In the genomic region with DNA sequence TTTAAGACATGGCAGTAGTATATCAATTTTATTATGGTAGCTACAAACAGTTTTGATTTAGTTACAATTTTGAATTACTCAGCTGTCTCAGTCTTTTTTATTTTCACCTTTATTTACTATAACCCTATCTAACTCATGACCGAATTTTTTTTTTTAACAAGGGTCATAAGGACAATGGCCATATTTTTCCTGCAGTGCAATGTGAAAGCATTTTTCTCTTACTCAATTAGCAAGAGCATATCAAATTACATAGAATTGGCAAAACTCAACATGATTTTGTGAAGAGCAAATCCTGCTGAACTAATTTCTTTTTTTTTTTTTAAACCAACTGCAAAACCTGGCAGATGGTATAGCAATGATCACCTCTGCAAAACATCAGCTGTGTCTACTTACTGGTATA, we compare ENCODE assay signal across 22 cellular contexts. TPM values are rescaled to one million over a fixed set of nuclear protein-coding genes. Genes with fewer than 3 reads are reported as not detected.
DNase-seq lines count a peak whose midpoint lies in the region; ATAC-seq and TF ChIP-seq lines count a peak whose summit lies in the region.
"Had no signal": no experiment of that assay in that cellular context is flagged by ENCODE, and none has a peak within 500 bp of the region (broad histone marks: within the 10 kb centered on the region; RNA-seq: fewer than 3 reads in every experiment).

No MANE protein-coding gene starts in this region.

- ATAC-seq in HG02763 (IDR thresholded peaks at IDR 0.05; ENCODE audit: unreplicated experiment), result no peak
- ATAC-seq: esophagus mucosa, left lobe of liver had no signal

- intact Hi-C loops in MCF 10A (cut with micrococcal nuclease), result loop anchor here (5.0 kb wide), 2 partner anchors 198 to 528 kb away; a partner anchor contains a TSS
- intact Hi-C loops in breast epithelium (cut with DNase I; ENCODE audit: low total_unique reads), result no loop called here

- H3K4me1 Mint-ChIP-seq in MCF 10A (ENCODE audit: insufficient read depth, unreplicated experiment), result peaks cover 4% of the 10 kb centered on the region

- no peaks in the 10 kb centered on the region for H3K27me3 Mint-ChIP-seq in MCF 10A (ENCODE audit: insufficient read depth, unreplicated experiment)

- H3K36me3 ChIP-seq in breast epithelium (no peaks in the 10 kb centered on the region), SJCRH30 (no peaks in the 10 kb centered on the region)
- no peaks in the 10 kb centered on the region for H3K36me3 ChIP-seq in effector memory CD4-positive, alpha-beta T cell (ENCODE audit: control insufficient read depth, insufficient read depth, low read length)
- H3K36me3 ChIP-seq: sigmoid colon, SJSA1 had no signal

- no peak for TF ChIP-seq CTCF in MCF 10A (IDR thresholded peaks at IDR 0.05; ENCODE audit: unreplicated experiment)
- no peak for TF ChIP-seq CTCF in breast epithelium (IDR thresholded peaks at IDR 0.05)
- TF ChIP-seq CTCF in fibroblast of mammary gland (conservative IDR thresholded peaks at IDR 0.05; ENCODE audit: control insufficient read depth, insufficient read depth, low read depth, low read length), result no peak

- H3K4me3 Mint-ChIP-seq in MCF 10A (ENCODE audit: unreplicated experiment), result no peak overlapping the region
- H3K4me3 Mint-ChIP-seq: HFFc6, nephron progenitor cell had no signal

- CTCF ChIA-PET in MCF 10A (lab: Yijun Ruan, JAX), result interaction anchor here (0.6 to 1.6 kb wide), 7 partner anchors 11 to 262 kb away, joined by 3 to 7 read pairs (median 4); a partner anchor contains a TSS

- no peak for TF ChIP-seq POLR2A in breast epithelium (IDR thresholded peaks at IDR 0.05)

- H3K27ac ChIP-seq in breast epithelium, result no peak overlapping the region
- H3K27ac ChIP-seq in SJCRH30, result peak overlapping the region; percentile 5; the same call in 1 of the 2 replicates
- H3K27ac ChIP-seq in effector memory CD4-positive, alpha-beta T cell (ENCODE audit: insufficient read depth, low read length, poor library complexity, severe bottlenecking), result no peak overlapping the region
- H3K27ac ChIP-seq: sigmoid colon, SJSA1, VCaP had no signal

- DNase-seq in MCF 10A (ENCODE audit: unreplicated experiment) (peak; percentile 25), breast epithelium (ENCODE audit: low spot score in 2 of 2) (no peak), SJCRH30 (peak in 1 of 2 experiments; percentile 68), fibroblast of mammary gland (ENCODE audit: low read depth) (peak; percentile 35), DMS153 (lab: John Stamatoyannopoulos, UW) (no peak), NCI-H187 treated with DMSO at 0.1 percent for 48 hours (lab: John Stamatoyannopoulos, UW) (no peak)
- no peak for DNase-seq in effector memory CD4-positive, alpha-beta T cell
- DNase-seq: ACHN; activated effector memory CD4-positive, alpha-beta T cell treated with anti-CD3 and anti-CD28 coated beads, Interleukin-2, amount 50 U/mL, for 16 hours; C1 segment of cervical spinal cord; HFFc6; IMR-90; NCI-H2029; nephron progenitor cell; posterior cingulate gyrus; sigmoid colon; T-helper 2 cell had no signal

- H3K27ac Mint-ChIP-seq in MCF 10A (ENCODE audit: low read depth, unreplicated experiment), result no peak overlapping the region
- H3K27ac Mint-ChIP-seq: HFFc6, nephron progenitor cell had no signal

- H3K36me3 Mint-ChIP-seq in MCF 10A (ENCODE audit: insufficient read depth, unreplicated experiment), result no peaks in the 10 kb centered on the region

- H3K9me3 ChIP-seq in breast epithelium (no peaks in the 10 kb centered on the region), SJCRH30 (replicated peaks) (no peaks in the 10 kb centered on the region)
- H3K9me3 ChIP-seq in effector memory CD4-positive, alpha-beta T cell (ENCODE audit: control insufficient read depth, low read length), result no peaks in the 10 kb centered on the region
- H3K9me3 ChIP-seq: sigmoid colon, SJSA1 had no signal

- POLR2A ChIA-PET in MCF 10A (lab: Yijun Ruan, JAX), result interaction anchor here (0.6 to 2.6 kb wide), 5 partner anchors 10 to 161 kb away, joined by 3 to 20 read pairs (median 7); a partner anchor contains a TSS

- BruUV-seq in MCF 10A (replicated peaks; lab: Mats Ljungman, UMichigan), result no TSS peak

- H3K4me1 ChIP-seq in breast epithelium (no peaks in the 10 kb centered on the region), SJCRH30 (peaks cover 17% of the 10 kb centered on the region)
- H3K4me1 ChIP-seq in effector memory CD4-positive, alpha-beta T cell (ENCODE audit: control insufficient read depth, insufficient read depth, low read length, poor library complexity, severe bottlenecking), result no peaks in the 10 kb centered on the region

- no peaks in the 10 kb centered on the region for H3K27me3 ChIP-seq in breast epithelium
- no peaks in the 10 kb centered on the region for H3K27me3 ChIP-seq in SJCRH30
- no peaks in the 10 kb centered on the region for H3K27me3 ChIP-seq in effector memory CD4-positive, alpha-beta T cell (replicated peaks; ENCODE audit: control insufficient read depth, insufficient read depth, low read length, poor library complexity, severe bottlenecking)
- H3K27me3 ChIP-seq: sigmoid colon, SJSA1 had no signal

- H3K4me3 ChIP-seq in breast epithelium, result no peak overlapping the region
- no peak overlapping the region for H3K4me3 ChIP-seq in SJCRH30
- no peak overlapping the region for H3K4me3 ChIP-seq in fibroblast of mammary gland (ENCODE audit: control insufficient read depth, low read depth, low read length)
- H3K4me3 ChIP-seq in effector memory CD4-positive, alpha-beta T cell (ENCODE audit: insufficient read depth, low read depth, low read length, poor library complexity, severe bottlenecking), result no peak overlapping the region
- H3K4me3 ChIP-seq: sigmoid colon, SJSA1 had no signal

- no peaks in the 10 kb centered on the region for H3K9me3 Mint-ChIP-seq in MCF 10A (ENCODE audit: unreplicated experiment)
- H3K9me3 Mint-ChIP-seq: HFFc6, nephron progenitor cell had no signal

RNA-seq across cellular contexts. Expression of a gene that starts 10.9 kb away (rescaled TPM):
- total RNA-seq in MCF 10A (2022) (52.1 and 60.8 TPM in 2 replicates), breast epithelium (10 to 100 TPM; 36.1 to 74.6 (median 50.1) TPM)
- total RNA-seq in SJCRH30 (2014; rRNA removed; shearing (Covaris generic)), result 99.2 and 134 TPM in 2 replicates

Comparison
In these comparisons a context has a peak if more than half of its experiments do, and no peak if none do; other contexts are left out.
1. DNase-seq: peak in MCF 10A (single experiment) and fibroblast of mammary gland (single experiment); none in breast epithelium (0 of 2), DMS153 (single experiment), effector memory CD4-positive, alpha-beta T cell (0 of 3) and NCI-H187 treated with DMSO at 0.1 percent for 48 hours (single experiment).